3 cellular contexts compared by ENCODE assay signal in the genomic region with DNA sequence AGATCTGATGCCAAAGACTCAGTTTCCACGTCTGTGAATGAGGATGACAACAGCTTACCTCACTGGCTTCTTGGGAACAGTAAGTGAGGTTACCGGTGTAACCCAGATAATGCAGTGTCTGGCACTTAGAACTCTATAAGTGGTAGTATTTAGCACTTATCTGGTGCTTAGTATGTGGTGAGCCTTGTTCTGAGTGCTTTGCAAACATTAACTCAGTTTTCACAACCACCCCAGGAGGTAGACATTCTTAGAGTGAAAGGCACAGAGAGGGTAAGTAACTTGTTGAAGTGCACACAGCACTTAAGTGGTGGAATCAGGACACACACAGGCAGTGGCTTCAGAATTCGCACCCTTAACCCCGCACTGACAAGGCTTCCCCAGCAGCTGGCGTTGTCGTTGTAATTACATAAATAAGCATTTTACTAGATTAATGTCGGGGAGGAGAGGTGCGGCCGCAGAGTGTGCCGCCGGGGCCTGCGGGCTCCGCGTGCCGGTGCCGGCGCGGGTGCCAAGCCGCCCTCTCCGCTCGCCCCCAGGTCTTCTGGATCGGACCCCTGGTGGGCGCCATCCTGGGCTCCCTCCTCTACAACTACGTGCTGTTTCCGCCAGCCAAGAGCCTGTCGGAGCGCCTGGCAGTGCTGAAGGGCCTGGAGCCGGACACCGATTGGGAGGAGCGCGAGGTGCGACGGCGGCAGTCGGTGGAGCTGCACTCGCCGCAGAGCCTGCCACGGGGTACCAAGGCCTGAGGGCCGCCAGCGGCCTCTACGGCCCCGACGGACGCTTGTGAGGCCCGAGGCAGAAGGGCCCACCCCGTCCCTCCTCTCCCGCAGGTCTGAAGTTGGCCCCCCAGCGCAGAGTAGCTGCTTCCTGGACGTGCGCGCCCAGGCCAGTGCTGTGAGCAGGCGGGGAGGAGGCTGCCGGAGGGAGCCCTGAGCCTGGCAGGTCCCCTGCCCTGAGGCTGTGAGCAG.
TF ChIP-seq lines count a peak whose summit lies in the region.

No MANE protein-coding gene starts in this region.

TF ChIP-seq in GM23338, 12 proteins besides CTCF, POLR2A, EP300 and RAD21 (continues in another document):
- TF ChIP-seq NANOG (IDR thresholded peaks at IDR 0.05; ENCODE audit: borderline replicate concordance) = no peak
- no peak for TF ChIP-seq EZH2phosphoT487 (IDR thresholded peaks at IDR 0.05; ENCODE audit: unreplicated experiment)
- TF ChIP-seq, protein P1, sequence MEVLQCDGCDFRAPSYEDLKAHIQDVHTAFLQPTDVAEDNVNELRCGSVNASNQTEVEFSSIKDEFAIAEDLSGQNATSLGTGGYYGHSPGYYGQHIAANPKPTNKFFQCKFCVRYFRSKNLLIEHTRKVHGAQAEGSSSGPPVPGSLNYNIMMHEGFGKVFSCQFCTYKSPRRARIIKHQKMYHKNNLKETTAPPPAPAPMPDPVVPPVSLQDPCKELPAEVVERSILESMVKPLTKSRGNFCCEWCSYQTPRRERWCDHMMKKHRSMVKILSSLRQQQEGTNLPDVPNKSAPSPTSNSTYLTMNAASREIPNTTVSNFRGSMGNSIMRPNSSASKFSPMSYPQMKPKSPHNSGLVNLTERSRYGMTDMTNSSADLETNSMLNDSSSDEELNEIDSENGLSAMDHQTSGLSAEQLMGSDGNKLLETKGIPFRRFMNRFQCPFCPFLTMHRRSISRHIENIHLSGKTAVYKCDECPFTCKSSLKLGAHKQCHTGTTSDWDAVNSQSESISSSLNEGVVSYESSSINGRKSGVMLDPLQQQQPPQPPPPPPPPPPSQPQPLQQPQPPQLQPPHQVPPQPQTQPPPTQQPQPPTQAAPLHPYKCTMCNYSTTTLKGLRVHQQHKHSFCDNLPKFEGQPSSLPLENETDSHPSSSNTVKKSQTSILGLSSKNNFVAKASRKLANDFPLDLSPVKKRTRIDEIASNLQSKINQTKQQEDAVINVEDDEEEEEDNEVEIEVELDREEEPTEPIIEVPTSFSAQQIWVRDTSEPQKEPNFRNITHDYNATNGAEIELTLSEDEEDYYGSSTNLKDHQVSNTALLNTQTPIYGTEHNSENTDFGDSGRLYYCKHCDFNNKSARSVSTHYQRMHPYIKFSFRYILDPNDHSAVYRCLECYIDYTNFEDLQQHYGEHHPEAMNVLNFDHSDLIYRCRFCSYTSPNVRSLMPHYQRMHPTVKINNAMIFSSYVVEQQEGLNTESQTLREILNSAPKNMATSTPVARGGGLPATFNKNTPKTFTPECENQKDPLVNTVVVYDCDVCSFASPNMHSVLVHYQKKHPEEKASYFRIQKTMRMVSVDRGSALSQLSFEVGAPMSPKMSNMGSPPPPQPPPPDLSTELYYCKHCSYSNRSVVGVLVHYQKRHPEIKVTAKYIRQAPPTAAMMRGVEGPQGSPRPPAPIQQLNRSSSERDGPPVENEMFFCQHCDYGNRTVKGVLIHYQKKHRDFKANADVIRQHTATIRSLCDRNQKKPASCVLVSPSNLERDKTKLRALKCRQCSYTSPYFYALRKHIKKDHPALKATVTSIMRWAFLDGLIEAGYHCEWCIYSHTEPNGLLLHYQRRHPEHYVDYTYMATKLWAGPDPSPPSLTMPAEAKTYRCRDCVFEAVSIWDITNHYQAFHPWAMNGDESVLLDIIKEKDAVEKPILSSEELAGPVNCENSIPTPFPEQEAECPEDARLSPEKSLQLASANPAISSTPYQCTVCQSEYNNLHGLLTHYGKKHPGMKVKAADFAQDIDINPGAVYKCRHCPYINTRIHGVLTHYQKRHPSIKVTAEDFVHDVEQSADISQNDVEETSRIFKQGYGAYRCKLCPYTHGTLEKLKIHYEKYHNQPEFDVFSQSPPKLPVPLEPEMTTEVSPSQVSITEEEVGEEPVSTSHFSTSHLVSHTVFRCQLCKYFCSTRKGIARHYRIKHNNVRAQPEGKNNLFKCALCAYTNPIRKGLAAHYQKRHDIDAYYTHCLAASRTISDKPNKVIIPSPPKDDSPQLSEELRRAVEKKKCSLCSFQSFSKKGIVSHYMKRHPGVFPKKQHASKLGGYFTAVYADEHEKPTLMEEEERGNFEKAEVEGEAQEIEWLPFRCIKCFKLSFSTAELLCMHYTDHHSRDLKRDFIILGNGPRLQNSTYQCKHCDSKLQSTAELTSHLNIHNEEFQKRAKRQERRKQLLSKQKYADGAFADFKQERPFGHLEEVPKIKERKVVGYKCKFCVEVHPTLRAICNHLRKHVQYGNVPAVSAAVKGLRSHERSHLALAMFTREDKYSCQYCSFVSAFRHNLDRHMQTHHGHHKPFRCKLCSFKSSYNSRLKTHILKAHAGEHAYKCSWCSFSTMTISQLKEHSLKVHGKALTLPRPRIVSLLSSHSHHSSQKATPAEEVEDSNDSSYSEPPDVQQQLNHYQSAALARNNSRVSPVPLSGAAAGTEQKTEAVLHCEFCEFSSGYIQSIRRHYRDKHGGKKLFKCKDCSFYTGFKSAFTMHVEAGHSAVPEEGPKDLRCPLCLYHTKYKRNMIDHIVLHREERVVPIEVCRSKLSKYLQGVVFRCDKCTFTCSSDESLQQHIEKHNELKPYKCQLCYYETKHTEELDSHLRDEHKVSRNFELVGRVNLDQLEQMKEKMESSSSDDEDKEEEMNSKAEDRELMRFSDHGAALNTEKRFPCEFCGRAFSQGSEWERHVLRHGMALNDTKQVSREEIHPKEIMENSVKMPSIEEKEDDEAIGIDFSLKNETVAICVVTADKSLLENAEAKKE (CRISPR knock-in tag; IDR thresholded peaks at IDR 0.05) = no peak
- TF ChIP-seq ZNF331 (CRISPR knock-in tag; IDR thresholded peaks at IDR 0.05; ENCODE audit: low read depth) = no peak
- TF ChIP-seq ZNF114 (CRISPR knock-in tag; IDR thresholded peaks at IDR 0.05) = no peak
- no peak for TF ChIP-seq EZH2 (IDR thresholded peaks at IDR 0.05; ENCODE audit: low read depth, unreplicated experiment)

TF ChIP-seq in WTC11, 78 proteins besides CTCF, POLR2A, EP300 and RAD21:
- TF ChIP-seq SOX15 (CRISPR knock-in tag; IDR thresholded peaks at IDR 0.05) (no peak), ZBTB21 (CRISPR knock-in tag; IDR thresholded peaks at IDR 0.05; ENCODE audit: borderline replicate concordance) (0 out of 2 replicates have a peak, but pooled peaks have one; percentile 43), FOXP1 (CRISPR knock-in tag; IDR thresholded peaks at IDR 0.05; ENCODE audit: borderline replicate concordance) (peak; percentile 76; the same call in 1 of the 2 replicates), ZNF317 (CRISPR knock-in tag; IDR thresholded peaks at IDR 0.05; ENCODE audit: borderline replicate concordance, low read depth) (no peak)
- TF ChIP-seq, protein P2, sequence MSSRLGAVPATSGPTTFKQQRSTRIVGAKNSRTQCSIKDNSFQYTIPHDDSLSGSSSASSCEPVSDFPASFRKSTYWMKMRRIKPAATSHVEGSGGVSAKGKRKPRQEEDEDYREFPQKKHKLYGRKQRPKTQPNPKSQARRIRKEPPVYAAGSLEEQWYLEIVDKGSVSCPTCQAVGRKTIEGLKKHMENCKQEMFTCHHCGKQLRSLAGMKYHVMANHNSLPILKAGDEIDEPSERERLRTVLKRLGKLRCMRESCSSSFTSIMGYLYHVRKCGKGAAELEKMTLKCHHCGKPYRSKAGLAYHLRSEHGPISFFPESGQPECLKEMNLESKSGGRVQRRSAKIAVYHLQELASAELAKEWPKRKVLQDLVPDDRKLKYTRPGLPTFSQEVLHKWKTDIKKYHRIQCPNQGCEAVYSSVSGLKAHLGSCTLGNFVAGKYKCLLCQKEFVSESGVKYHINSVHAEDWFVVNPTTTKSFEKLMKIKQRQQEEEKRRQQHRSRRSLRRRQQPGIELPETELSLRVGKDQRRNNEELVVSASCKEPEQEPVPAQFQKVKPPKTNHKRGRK (CRISPR knock-in tag; IDR thresholded peaks at IDR 0.05; ENCODE audit: borderline replicate concordance) = no peak
- TF ChIP-seq, protein P3, sequence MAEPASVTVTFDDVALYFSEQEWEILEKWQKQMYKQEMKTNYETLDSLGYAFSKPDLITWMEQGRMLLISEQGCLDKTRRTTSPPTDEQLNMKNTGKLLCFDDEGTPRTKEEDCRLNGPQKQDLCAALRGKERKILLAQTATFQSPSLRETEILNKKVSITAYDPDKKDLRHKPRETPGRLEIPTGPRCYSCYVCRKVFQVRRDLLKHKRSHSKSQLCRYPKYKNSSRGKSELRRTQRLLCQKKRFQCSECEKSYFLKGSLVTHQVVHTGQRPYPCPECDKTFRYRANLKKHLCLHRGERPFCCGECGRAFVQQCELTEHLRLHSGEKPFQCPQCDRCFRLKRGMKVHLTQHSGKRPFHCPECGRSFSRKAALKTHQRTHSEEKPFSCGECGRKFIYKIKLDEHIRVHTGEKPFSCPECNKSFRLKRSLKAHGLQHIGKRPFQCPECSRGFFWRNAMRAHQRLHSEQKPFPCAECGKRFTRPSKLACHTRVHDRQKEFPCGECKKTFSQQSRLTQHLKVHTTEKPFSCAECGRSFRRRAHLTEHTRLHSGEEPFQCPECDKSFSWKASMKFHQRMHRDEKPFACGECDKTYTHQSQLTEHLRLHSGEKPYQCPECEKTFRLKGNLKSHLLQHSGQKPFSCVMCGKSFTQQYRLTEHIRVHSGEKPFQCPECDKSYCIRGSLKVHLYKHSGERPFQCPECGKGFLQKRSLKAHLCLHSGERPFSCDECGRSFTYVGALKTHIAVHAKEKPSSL (CRISPR knock-in tag; conservative IDR thresholded peaks at IDR 0.05) = no peak

TF ChIP-seq in HepG2, 621 proteins besides CTCF, POLR2A, EP300 and RAD21:
- TF ChIP-seq ZNF768 (CRISPR knock-in tag; IDR thresholded peaks at IDR 0.05) = peak; percentile 78
- TF ChIP-seq FOXJ3 (CRISPR knock-in tag; IDR thresholded peaks at IDR 0.05; ENCODE audit: borderline replicate concordance) = no peak
